In genomic region chr18:26524002-26524401, GRCh38 we compare ENCODE assay signal across 1 cellular context.
TF ChIP-seq lines count a peak whose summit lies in the region.

No MANE protein-coding gene starts in this region.

TF ChIP-seq in WTC11, 78 proteins besides CTCF, POLR2A, EP300 and RAD21:
- TF ChIP-seq, protein P1, sequence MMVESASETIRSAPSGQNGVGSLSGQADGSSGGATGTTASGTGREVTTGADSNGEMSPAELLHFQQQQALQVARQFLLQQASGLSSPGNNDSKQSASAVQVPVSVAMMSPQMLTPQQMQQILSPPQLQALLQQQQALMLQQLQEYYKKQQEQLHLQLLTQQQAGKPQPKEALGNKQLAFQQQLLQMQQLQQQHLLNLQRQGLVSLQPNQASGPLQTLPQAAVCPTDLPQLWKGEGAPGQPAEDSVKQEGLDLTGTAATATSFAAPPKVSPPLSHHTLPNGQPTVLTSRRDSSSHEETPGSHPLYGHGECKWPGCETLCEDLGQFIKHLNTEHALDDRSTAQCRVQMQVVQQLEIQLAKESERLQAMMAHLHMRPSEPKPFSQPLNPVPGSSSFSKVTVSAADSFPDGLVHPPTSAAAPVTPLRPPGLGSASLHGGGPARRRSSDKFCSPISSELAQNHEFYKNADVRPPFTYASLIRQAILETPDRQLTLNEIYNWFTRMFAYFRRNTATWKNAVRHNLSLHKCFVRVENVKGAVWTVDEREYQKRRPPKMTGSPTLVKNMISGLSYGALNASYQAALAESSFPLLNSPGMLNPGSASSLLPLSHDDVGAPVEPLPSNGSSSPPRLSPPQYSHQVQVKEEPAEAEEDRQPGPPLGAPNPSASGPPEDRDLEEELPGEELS (CRISPR knock-in tag; IDR thresholded peaks at IDR 0.05) = no peak
- TF ChIP-seq, protein P2, sequence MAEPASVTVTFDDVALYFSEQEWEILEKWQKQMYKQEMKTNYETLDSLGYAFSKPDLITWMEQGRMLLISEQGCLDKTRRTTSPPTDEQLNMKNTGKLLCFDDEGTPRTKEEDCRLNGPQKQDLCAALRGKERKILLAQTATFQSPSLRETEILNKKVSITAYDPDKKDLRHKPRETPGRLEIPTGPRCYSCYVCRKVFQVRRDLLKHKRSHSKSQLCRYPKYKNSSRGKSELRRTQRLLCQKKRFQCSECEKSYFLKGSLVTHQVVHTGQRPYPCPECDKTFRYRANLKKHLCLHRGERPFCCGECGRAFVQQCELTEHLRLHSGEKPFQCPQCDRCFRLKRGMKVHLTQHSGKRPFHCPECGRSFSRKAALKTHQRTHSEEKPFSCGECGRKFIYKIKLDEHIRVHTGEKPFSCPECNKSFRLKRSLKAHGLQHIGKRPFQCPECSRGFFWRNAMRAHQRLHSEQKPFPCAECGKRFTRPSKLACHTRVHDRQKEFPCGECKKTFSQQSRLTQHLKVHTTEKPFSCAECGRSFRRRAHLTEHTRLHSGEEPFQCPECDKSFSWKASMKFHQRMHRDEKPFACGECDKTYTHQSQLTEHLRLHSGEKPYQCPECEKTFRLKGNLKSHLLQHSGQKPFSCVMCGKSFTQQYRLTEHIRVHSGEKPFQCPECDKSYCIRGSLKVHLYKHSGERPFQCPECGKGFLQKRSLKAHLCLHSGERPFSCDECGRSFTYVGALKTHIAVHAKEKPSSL (CRISPR knock-in tag; conservative IDR thresholded peaks at IDR 0.05) = no peak
- no peak for TF ChIP-seq EMX1 (CRISPR knock-in tag; IDR thresholded peaks at IDR 0.05)
- no peak for TF ChIP-seq TCF7 (CRISPR knock-in tag; IDR thresholded peaks at IDR 0.05; ENCODE audit: low read depth)
- TF ChIP-seq, protein P3, sequence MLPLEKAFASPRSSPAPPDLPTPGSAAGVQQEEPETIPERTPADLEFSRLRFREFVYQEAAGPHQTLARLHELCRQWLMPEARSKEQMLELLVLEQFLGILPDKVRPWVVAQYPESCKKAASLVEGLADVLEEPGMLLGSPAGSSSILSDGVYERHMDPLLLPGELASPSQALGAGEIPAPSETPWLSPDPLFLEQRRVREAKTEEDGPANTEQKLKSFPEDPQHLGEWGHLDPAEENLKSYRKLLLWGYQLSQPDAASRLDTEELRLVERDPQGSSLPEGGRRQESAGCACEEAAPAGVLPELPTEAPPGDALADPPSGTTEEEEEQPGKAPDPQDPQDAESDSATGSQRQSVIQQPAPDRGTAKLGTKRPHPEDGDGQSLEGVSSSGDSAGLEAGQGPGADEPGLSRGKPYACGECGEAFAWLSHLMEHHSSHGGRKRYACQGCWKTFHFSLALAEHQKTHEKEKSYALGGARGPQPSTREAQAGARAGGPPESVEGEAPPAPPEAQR (CRISPR knock-in tag; IDR thresholded peaks at IDR 0.05) = no peak
- TF ChIP-seq IRF1 (CRISPR knock-in tag; IDR thresholded peaks at IDR 0.05) = no peak
- no peak for TF ChIP-seq JUN (CRISPR knock-in tag; IDR thresholded peaks at IDR 0.05)
- TF ChIP-seq, protein P4, sequence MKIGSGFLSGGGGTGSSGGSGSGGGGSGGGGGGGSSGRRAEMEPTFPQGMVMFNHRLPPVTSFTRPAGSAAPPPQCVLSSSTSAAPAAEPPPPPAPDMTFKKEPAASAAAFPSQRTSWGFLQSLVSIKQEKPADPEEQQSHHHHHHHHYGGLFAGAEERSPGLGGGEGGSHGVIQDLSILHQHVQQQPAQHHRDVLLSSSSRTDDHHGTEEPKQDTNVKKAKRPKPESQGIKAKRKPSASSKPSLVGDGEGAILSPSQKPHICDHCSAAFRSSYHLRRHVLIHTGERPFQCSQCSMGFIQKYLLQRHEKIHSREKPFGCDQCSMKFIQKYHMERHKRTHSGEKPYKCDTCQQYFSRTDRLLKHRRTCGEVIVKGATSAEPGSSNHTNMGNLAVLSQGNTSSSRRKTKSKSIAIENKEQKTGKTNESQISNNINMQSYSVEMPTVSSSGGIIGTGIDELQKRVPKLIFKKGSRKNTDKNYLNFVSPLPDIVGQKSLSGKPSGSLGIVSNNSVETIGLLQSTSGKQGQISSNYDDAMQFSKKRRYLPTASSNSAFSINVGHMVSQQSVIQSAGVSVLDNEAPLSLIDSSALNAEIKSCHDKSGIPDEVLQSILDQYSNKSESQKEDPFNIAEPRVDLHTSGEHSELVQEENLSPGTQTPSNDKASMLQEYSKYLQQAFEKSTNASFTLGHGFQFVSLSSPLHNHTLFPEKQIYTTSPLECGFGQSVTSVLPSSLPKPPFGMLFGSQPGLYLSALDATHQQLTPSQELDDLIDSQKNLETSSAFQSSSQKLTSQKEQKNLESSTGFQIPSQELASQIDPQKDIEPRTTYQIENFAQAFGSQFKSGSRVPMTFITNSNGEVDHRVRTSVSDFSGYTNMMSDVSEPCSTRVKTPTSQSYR (CRISPR knock-in tag; IDR thresholded peaks at IDR 0.05) = no peak
- TF ChIP-seq CREB1 (CRISPR knock-in tag; IDR thresholded peaks at IDR 0.05) = no peak
- no peak for TF ChIP-seq CREM (CRISPR knock-in tag; IDR thresholded peaks at IDR 0.05)
- no peak for TF ChIP-seq ERG (CRISPR knock-in tag; IDR thresholded peaks at IDR 0.05)
- TF ChIP-seq, protein P5, sequence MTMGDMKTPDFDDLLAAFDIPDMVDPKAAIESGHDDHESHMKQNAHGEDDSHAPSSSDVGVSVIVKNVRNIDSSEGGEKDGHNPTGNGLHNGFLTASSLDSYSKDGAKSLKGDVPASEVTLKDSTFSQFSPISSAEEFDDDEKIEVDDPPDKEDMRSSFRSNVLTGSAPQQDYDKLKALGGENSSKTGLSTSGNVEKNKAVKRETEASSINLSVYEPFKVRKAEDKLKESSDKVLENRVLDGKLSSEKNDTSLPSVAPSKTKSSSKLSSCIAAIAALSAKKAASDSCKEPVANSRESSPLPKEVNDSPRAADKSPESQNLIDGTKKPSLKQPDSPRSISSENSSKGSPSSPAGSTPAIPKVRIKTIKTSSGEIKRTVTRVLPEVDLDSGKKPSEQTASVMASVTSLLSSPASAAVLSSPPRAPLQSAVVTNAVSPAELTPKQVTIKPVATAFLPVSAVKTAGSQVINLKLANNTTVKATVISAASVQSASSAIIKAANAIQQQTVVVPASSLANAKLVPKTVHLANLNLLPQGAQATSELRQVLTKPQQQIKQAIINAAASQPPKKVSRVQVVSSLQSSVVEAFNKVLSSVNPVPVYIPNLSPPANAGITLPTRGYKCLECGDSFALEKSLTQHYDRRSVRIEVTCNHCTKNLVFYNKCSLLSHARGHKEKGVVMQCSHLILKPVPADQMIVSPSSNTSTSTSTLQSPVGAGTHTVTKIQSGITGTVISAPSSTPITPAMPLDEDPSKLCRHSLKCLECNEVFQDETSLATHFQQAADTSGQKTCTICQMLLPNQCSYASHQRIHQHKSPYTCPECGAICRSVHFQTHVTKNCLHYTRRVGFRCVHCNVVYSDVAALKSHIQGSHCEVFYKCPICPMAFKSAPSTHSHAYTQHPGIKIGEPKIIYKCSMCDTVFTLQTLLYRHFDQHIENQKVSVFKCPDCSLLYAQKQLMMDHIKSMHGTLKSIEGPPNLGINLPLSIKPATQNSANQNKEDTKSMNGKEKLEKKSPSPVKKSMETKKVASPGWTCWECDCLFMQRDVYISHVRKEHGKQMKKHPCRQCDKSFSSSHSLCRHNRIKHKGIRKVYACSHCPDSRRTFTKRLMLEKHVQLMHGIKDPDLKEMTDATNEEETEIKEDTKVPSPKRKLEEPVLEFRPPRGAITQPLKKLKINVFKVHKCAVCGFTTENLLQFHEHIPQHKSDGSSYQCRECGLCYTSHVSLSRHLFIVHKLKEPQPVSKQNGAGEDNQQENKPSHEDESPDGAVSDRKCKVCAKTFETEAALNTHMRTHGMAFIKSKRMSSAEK (CRISPR knock-in tag; IDR thresholded peaks at IDR 0.05; ENCODE audit: borderline replicate concordance) = no peak
- TF ChIP-seq, protein P6, sequence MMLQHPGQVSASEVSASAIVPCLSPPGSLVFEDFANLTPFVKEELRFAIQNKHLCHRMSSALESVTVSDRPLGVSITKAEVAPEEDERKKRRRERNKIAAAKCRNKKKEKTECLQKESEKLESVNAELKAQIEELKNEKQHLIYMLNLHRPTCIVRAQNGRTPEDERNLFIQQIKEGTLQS (CRISPR knock-in tag; conservative IDR thresholded peaks at IDR 0.05) = no peak
- TF ChIP-seq E2F5 (CRISPR knock-in tag; IDR thresholded peaks at IDR 0.05) = no peak
- TF ChIP-seq, protein P7, sequence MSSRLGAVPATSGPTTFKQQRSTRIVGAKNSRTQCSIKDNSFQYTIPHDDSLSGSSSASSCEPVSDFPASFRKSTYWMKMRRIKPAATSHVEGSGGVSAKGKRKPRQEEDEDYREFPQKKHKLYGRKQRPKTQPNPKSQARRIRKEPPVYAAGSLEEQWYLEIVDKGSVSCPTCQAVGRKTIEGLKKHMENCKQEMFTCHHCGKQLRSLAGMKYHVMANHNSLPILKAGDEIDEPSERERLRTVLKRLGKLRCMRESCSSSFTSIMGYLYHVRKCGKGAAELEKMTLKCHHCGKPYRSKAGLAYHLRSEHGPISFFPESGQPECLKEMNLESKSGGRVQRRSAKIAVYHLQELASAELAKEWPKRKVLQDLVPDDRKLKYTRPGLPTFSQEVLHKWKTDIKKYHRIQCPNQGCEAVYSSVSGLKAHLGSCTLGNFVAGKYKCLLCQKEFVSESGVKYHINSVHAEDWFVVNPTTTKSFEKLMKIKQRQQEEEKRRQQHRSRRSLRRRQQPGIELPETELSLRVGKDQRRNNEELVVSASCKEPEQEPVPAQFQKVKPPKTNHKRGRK (CRISPR knock-in tag; IDR thresholded peaks at IDR 0.05; ENCODE audit: borderline replicate concordance) = no peak
- TF ChIP-seq TEAD1 (CRISPR knock-in tag; IDR thresholded peaks at IDR 0.05) = no peak
